In the genomic region with DNA sequence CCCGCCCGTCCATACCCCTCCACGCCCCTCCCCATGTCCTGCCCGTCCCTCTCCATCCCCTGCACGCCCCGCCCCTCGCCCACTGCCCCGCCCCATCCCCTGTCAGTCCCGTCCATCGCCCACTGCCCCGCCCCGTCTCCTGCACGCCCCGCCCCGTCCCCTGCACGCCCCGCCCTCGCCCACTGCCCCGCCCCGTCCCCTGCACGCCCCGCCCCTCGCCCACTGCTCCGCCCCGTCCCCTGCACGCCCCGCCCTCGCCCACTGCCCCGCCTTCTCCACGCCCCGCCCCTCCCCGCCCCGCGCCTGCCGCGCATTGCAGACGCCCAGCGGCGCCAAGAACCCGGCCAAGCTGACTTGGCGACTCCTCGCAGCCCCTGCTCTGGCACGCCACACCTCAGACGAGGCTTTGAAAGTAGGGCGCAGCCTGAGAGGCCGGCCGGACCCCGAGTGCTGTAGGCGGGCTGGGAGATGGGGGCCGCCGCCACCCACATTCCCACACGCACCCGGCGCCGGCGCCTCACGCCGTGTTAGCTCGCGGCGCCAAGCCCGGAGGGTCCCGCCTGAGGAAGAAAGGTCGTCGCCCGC, we compare ENCODE assay signal across 8 cellular contexts.
A peak's percentile ranks its signal among the peaks of the same experiment; 100 is the strongest.
DNase-seq lines count a peak whose midpoint lies in the region; ATAC-seq and TF ChIP-seq lines count a peak whose summit lies in the region.

A gene (plus strand): TSS at position 316 of the 585 bp plus-strand sequence. CDS start 2,410 bp downstream, outside the sequence.

- ATAC-seq in activated CD4-positive, CD25-positive, alpha-beta regulatory T cell treated with anti-CD3 and anti-CD28 coated beads, Interleukin-2, amount 50 U/mL, for 24 hours = peak; percentile 73 to 80
- no peak for ATAC-seq in HG02938 (IDR thresholded peaks at IDR 0.05; ENCODE audit: unreplicated experiment)

- TF ChIP-seq CTCF in LNCaP clone FGC (IDR thresholded peaks at IDR 0.05; ENCODE audit: control insufficient read depth, extremely low read depth, insufficient read depth) = no peak; the same call in 1 of the 2 replicates

- H3K4me3 ChIP-seq in LNCaP clone FGC (ENCODE audit: low read depth, low read length) = peak within 1 kb of the TSS; percentile 41

- H3K27ac ChIP-seq in caudate nucleus (ENCODE audit: low read depth, low read length) = no peak within 1 kb of the TSS

- DNase-seq in GM04504 (ENCODE audit: low read depth) (peak; percentile 25), LNCaP clone FGC (ENCODE audit: low read depth) (no peak), caudate nucleus (lab: John Stamatoyannopoulos, UW) (peak in 57 of 61 donors; percentile 16 to 91 (median 68)), islet precursor cell (peak; percentile 97), smooth muscle cell of the brain vasculature (ENCODE audit: low read depth, low spot score) (peak; percentile 12), SKM-1 treated with dmso at 0.1 percent for 144 hours (lab: John Stamatoyannopoulos, UW; ENCODE audit: unreplicated experiment) (no peak)

Comparison
In these comparisons a context has a peak if more than half of its experiments do, and no peak if none do; other contexts are left out.
1. DNase-seq: peak in GM04504 (single experiment), caudate nucleus (57 of 61), islet precursor cell (single experiment) and smooth muscle cell of the brain vasculature (single experiment); none in LNCaP clone FGC (single experiment) and SKM-1 treated with dmso at 0.1 percent for 144 hours (single experiment).